In genomic region chr21:38489283-38489677, GRCh38 we compare ENCODE assay signal across 20 cellular contexts. TPM values are rescaled to one million over a fixed set of nuclear protein-coding genes. Genes with fewer than 3 reads are reported as not detected.
DNase-seq lines count a peak whose midpoint lies in the region; ATAC-seq and TF ChIP-seq lines count a peak whose summit lies in the region.
"Had no signal": no experiment of that assay in that cellular context is flagged by ENCODE, and none has a peak within 500 bp of the region (broad histone marks: within the 10 kb centered on the region; RNA-seq: fewer than 3 reads in every experiment).

No MANE protein-coding gene starts in this region.

- intact Hi-C loops in right cardiac atrium (cut with DNase I) (no loop called here), Right ventricle myocardium superior (cut with DNase I) (no loop called here), esophagus squamous epithelium (cut with DNase I) (no loop called here), aorta (cut with DNase I) (loop anchor here in 1 of 2 donors (5.0 kb wide), 1 partner anchor 147 kb away; no protein-coding TSS in a partner anchor)

- no peak for TF ChIP-seq CTCF in esophagus squamous epithelium (IDR thresholded peaks at IDR 0.05)

- no peaks in the 10 kb centered on the region for H3K36me3 ChIP-seq in esophagus squamous epithelium
- H3K36me3 ChIP-seq in neuron (ENCODE audit: insufficient read depth, low read length), result no peaks in the 10 kb centered on the region
- H3K36me3 ChIP-seq in aorta (ENCODE audit: control insufficient read depth in 1 of 2, insufficient read depth in 2 of 2, low read length in 1 of 2), result no peaks in the 10 kb centered on the region
- H3K36me3 ChIP-seq: ovary had no signal

- H3K27ac ChIP-seq in right cardiac atrium (ENCODE audit: low read length) (peak overlapping the region; percentile 59), esophagus squamous epithelium (peak overlapping the region; percentile 11 to 58 (median 41)), aorta (ENCODE audit: low read depth in 1 of 2, low read length in 2 of 2) (peak overlapping the region; percentile 86 to 99)
- H3K27ac ChIP-seq: C4-2B, ovary had no signal

- H3K27me3 ChIP-seq in right cardiac atrium (ENCODE audit: control insufficient read depth, insufficient read depth) (no peaks in the 10 kb centered on the region), esophagus squamous epithelium (no peaks in the 10 kb centered on the region), neuron (ENCODE audit: insufficient read depth, low read length) (no peaks in the 10 kb centered on the region), aorta (ENCODE audit: control insufficient read depth in 1 of 2, insufficient read depth in 2 of 2, low read length in 1 of 2) (no peaks in the 10 kb centered on the region)
- H3K27me3 ChIP-seq: ovary had no signal

- DNase-seq in right cardiac atrium (no peak), Right ventricle myocardium superior (no peak), esophagus squamous epithelium (lab: John Stamatoyannopoulos, UW) (no peak), aorta (no peak), occipital lobe (lab: John Stamatoyannopoulos, UW) (no peak), cerebellar cortex (ENCODE audit: low spot score) (no peak), dedifferentiated amniotic fluid mesenchymal stem cell (ENCODE audit: extremely low spot score) (no peak)
- DNase-seq: activated CD4-positive, alpha-beta T cell treated with anti-CD3 and anti-CD28 coated beads, Interleukin-2, amount 50 U/mL, for 48 hours; activated gamma-delta T cell treated with Interleukin-2 at 50 U/mL for 16 hours; cerebellar nuclear complex; NCI-H1417 treated with DMSO at 0.1 percent for 48 hours; NCI-H524 treated with DMSO at 0.1 percent for 48 hours; ovary; SIG-M5; stimulated activated CD4-positive, alpha-beta T cell treated with anti-CD3 and anti-CD28 coated beads, Interleukin-4, amount 100 ng/mL, for 1 hour; T-helper 17 cell had no signal

- no peak for TF ChIP-seq POLR2A in esophagus squamous epithelium (IDR thresholded peaks at IDR 0.05)

- 74% methylated on average over 3 of the region's 3 CpGs for WGBS in right cardiac atrium
- WGBS in esophagus squamous epithelium, 2 donors, result 39 to 44% methylated on average over 3 of the region's 3 CpGs
- 5 to 10% methylated on average over 3 of the region's 3 CpGs for WGBS in aorta, 2 donors

- H3K9me3 ChIP-seq in right cardiac atrium (ENCODE audit: control insufficient read depth, low read length) (no peaks in the 10 kb centered on the region), esophagus squamous epithelium (no peaks in the 10 kb centered on the region), neuron (ENCODE audit: low read length) (no peaks in the 10 kb centered on the region), aorta (ENCODE audit: control insufficient read depth, low read length) (no peaks in the 10 kb centered on the region)
- H3K9me3 ChIP-seq: ovary had no signal

- H3K4me3 ChIP-seq in right cardiac atrium (ENCODE audit: low read length), result no peak overlapping the region
- no peak overlapping the region for H3K4me3 ChIP-seq in esophagus squamous epithelium
- no peak overlapping the region for H3K4me3 ChIP-seq in neuron (ENCODE audit: low read length)
- H3K4me3 ChIP-seq in aorta (ENCODE audit: low read length in 2 of 2), result no peak overlapping the region
- H3K4me3 ChIP-seq: ovary had no signal

- peaks cover 6% of the 10 kb centered on the region for H3K4me1 ChIP-seq in right cardiac atrium (ENCODE audit: control insufficient read depth, insufficient read depth, low read length)
- peaks cover 5 to 43% (median 25%) of the 10 kb centered on the region in 3 donors for H3K4me1 ChIP-seq in esophagus squamous epithelium
- H3K4me1 ChIP-seq in neuron (ENCODE audit: insufficient read depth, low read length), result peaks cover 18% of the 10 kb centered on the region
- peaks cover 7 to 19% of the 10 kb centered on the region in 2 donors for H3K4me1 ChIP-seq in aorta (ENCODE audit: control insufficient read depth in 1 of 2, insufficient read depth in 2 of 2, low read length in 2 of 2)

- ATAC-seq in right cardiac atrium, result no peak
- no peak for ATAC-seq in Right ventricle myocardium superior (ENCODE audit: poor library complexity)
- ATAC-seq in aorta (ENCODE audit: low FRiP score), result no peak
- ATAC-seq: T-helper 17 cell had no signal

- H2AFZ ChIP-seq in neuron (ENCODE audit: low read depth, low read length), result peak overlapping the region; percentile 47

RNA-seq across cellular contexts. Expression of gene ERG, which starts 9.0 kb away (rescaled TPM):
- total RNA-seq in right cardiac atrium (10 to 100 TPM; 10.7 to 20.1 (median 17.9) TPM), Right ventricle myocardium superior (17.8 TPM), esophagus squamous epithelium (10 to 100 TPM in 1 of 4 donors, 1 to 10 TPM in 3; 2.5 to 10.9 (median 8.4) TPM), aorta (100 to 1,000 TPM; 113 to 133 TPM), occipital lobe (1.2 TPM)
- polyA plus RNA-seq in right cardiac atrium (6.6 TPM), aorta (10 to 100 TPM; 33.5 to 59.6 TPM)
- total RNA-seq: A673, fibroblast of villous mesenchyme, T-helper 17 cell had no signal

Comparison
In these comparisons a context has a peak if more than half of its experiments do, and no peak if none do; other contexts are left out.
1. H3K27ac ChIP-seq: peak in every context shown above with its lines; median percentile 92 in aorta; 59 in right cardiac atrium; 41 in esophagus squamous epithelium.